In genomic region chr10:56346845-56347415, GRCh38 we compare ENCODE assay signal across 24 cellular contexts. TPM values are rescaled to one million over a fixed set of nuclear protein-coding genes. Genes with fewer than 3 reads are reported as not detected.
DNase-seq lines count a peak whose midpoint lies in the region; ATAC-seq, FAIRE-seq and TF ChIP-seq lines count a peak whose summit lies in the region.
"Had no signal": no experiment of that assay in that cellular context is flagged by ENCODE, and none has a peak within 500 bp of the region (broad histone marks: within the 10 kb centered on the region; RNA-seq: fewer than 3 reads in every experiment).

No MANE protein-coding gene starts in this region.

- H2BK15ac ChIP-seq in mesenchymal stem cell (ENCODE audit: low read depth, poor library complexity, severe bottlenecking): no peak overlapping the region

- no peaks in the 10 kb centered on the region for H3K4me1 ChIP-seq in GM23248 (ENCODE audit: insufficient read depth)
- H3K4me1 ChIP-seq in mammary epithelial cell (ENCODE audit: insufficient read depth, low read length): no peaks in the 10 kb centered on the region
- no peaks in the 10 kb centered on the region for H3K4me1 ChIP-seq in mesenchymal stem cell (ENCODE audit: control insufficient read depth, insufficient read depth, low read depth, low read length)
- no peaks in the 10 kb centered on the region for H3K4me1 ChIP-seq in right atrium auricular region
- no peaks in the 10 kb centered on the region for H3K4me1 ChIP-seq in lower lobe of right lung
- no peaks in the 10 kb centered on the region for H3K4me1 ChIP-seq in HepG2 (ENCODE audit: insufficient read depth, low read length)
- H3K4me1 ChIP-seq: HAP-1, pancreas had no signal

- H3K18ac ChIP-seq in mesenchymal stem cell (ENCODE audit: low read depth in 1 of 2, low read length in 2 of 2): no peak overlapping the region

- no peak for TF ChIP-seq EP300 in HepG2 (IDR thresholded peaks at IDR 0.05; ENCODE audit: low read depth in 2 of 2, low read length in 2 of 2)
- no peak for TF ChIP-seq EP300 in HepG2 (CRISPR knock-in tag; IDR thresholded peaks at IDR 0.05; ENCODE audit: borderline replicate concordance)

- BruUV-seq in mammary epithelial cell (replicated peaks; lab: Mats Ljungman, UMichigan): no TSS peak
- no TSS peak for BruUV-seq in HepG2 (replicated peaks; lab: Mats Ljungman, UMichigan)

- no peaks in the 10 kb centered on the region for H3F3A ChIP-seq in GM23248 (ENCODE audit: insufficient read depth)

- POLR2A ChIA-PET in HepG2 (lab: Yijun Ruan, JAX): no interaction called here

- H4K91ac ChIP-seq in mesenchymal stem cell (ENCODE audit: low read length): no peak overlapping the region

- intact Hi-C loops in mammary epithelial cell (cut with micrococcal nuclease): loop anchor here (10.0 kb wide), 1 partner anchor 352 kb away; no protein-coding TSS in a partner anchor
- intact Hi-C loops in lower lobe of right lung (cut with DNase I): no loop called here
- intact Hi-C loops in HepG2 (cut with micrococcal nuclease; ENCODE audit: unreplicated experiment): no loop called here

- H3K79me2 ChIP-seq in GM23248 (ENCODE audit: insufficient read depth) (no peaks in the 10 kb centered on the region), mammary epithelial cell (ENCODE audit: insufficient read depth, low read length) (no peaks in the 10 kb centered on the region), HepG2 (ENCODE audit: insufficient read depth, low read length) (no peaks in the 10 kb centered on the region)

- H2AK5ac ChIP-seq in mesenchymal stem cell (ENCODE audit: low read length, severe bottlenecking): no peak overlapping the region

- H2BK12ac ChIP-seq in mesenchymal stem cell (ENCODE audit: low read length in 2 of 2): no peak overlapping the region

- H4K8ac ChIP-seq in mesenchymal stem cell (ENCODE audit: low read length): no peak overlapping the region

- H3K23ac ChIP-seq in mesenchymal stem cell (ENCODE audit: low read length in 2 of 2): no peak overlapping the region

- TF ChIP-seq CTCF in mammary epithelial cell (conservative IDR thresholded peaks at IDR 0.05 in 1 of 2, IDR thresholded peaks at IDR 0.05 in 1 of 2; ENCODE audit: extremely low read depth in 1 of 2, insufficient read depth in 1 of 2, low read depth in 1 of 2, low read length in 2 of 2) (no peak), right atrium auricular region (IDR thresholded peaks at IDR 0.05) (no peak), lower lobe of right lung (IDR thresholded peaks at IDR 0.05) (no peak), HepG2 (CRISPR knock-in tag; IDR thresholded peaks at IDR 0.05) (no peak)

- no peak for TF ChIP-seq POLR2A in HepG2 (IDR thresholded peaks at IDR 0.05; ENCODE audit: insufficient read depth in 1 of 2, low read depth in 2 of 2, low read length in 2 of 2)

- H3K4me2 ChIP-seq in GM23248 (ENCODE audit: unreplicated experiment) (no peak overlapping the region), mammary epithelial cell (ENCODE audit: insufficient read depth, low read depth, low read length) (peak overlapping the region; percentile 35), mesenchymal stem cell (ENCODE audit: low read length, poor library complexity, severe bottlenecking) (no peak overlapping the region), HepG2 (ENCODE audit: low read depth, low read length) (no peak overlapping the region)

- H3K79me1 ChIP-seq in mesenchymal stem cell (replicated peaks; ENCODE audit: low read length, poor library complexity, severe bottlenecking): no peaks in the 10 kb centered on the region

- no peak overlapping the region for H3K14ac ChIP-seq in mesenchymal stem cell (ENCODE audit: low read length in 2 of 2)

- H2AFZ ChIP-seq in GM23248 (no peak overlapping the region), mammary epithelial cell (ENCODE audit: low read depth, low read length) (no peak overlapping the region), mesenchymal stem cell (ENCODE audit: low read depth, low read length) (no peak overlapping the region), HepG2 (ENCODE audit: low read length) (no peak overlapping the region)

- FAIRE-seq in HepG2 (lab: Jason Lieb, UNC): no peak
- FAIRE-seq: pancreas, TTC549 had no signal

- H3K27ac ChIP-seq in GM23248 (no peak overlapping the region), mammary epithelial cell (ENCODE audit: insufficient read depth, low read depth, low read length) (no peak overlapping the region), mesenchymal stem cell (ENCODE audit: low read length, poor library complexity, severe bottlenecking) (no peak overlapping the region), right atrium auricular region (no peak overlapping the region), lower lobe of right lung (no peak overlapping the region), HepG2 (ENCODE audit: extremely low read length, insufficient read depth, low read length) (no peak overlapping the region)
- H3K27ac ChIP-seq: cardiac muscle cell, pancreas, uterus had no signal

- H3K4me3 ChIP-seq in GM23248 (no peak overlapping the region), mammary epithelial cell (replicated peaks in 1 of 3; ENCODE audit: insufficient read depth in 1 of 3, low read depth in 2 of 3, low read length in 3 of 3) (no peak overlapping the region), mesenchymal stem cell (ENCODE audit: insufficient read depth in 1 of 2, low read depth in 1 of 2, low read length in 2 of 2) (no peak overlapping the region), right atrium auricular region (no peak overlapping the region), lower lobe of right lung (no peak overlapping the region), HepG2 (replicated peaks in 1 of 3; ENCODE audit: insufficient read depth in 1 of 3, low read depth in 2 of 3, low read length in 3 of 3) (no peak overlapping the region)
- H3K4me3 ChIP-seq: cardiac muscle cell, HAP-1, lung, pancreas, uterus had no signal

- no peak overlapping the region for H3K9ac ChIP-seq in GM23248
- H3K9ac ChIP-seq in mammary epithelial cell (ENCODE audit: insufficient read depth, low read length): no peak overlapping the region
- H3K9ac ChIP-seq in mesenchymal stem cell (ENCODE audit: low read length): no peak overlapping the region
- H3K9ac ChIP-seq in HepG2 (ENCODE audit: insufficient read depth, low read depth, low read length): no peak overlapping the region

- H3K27me3 ChIP-seq in GM23248 (replicated peaks; ENCODE audit: insufficient read depth) (no peaks in the 10 kb centered on the region), mammary epithelial cell (ENCODE audit: insufficient read depth, low read length) (no peaks in the 10 kb centered on the region), mesenchymal stem cell (ENCODE audit: control insufficient read depth in 1 of 2, insufficient read depth in 1 of 2, low read length in 2 of 2) (no peaks in the 10 kb centered on the region), right atrium auricular region (no peaks in the 10 kb centered on the region), lower lobe of right lung (ENCODE audit: low read depth) (no peaks in the 10 kb centered on the region), HepG2 (ENCODE audit: control insufficient read depth in 1 of 2, insufficient read depth in 2 of 2, low read length in 2 of 2) (no peaks in the 10 kb centered on the region)
- H3K27me3 ChIP-seq: cardiac muscle cell, pancreas, uterus had no signal

- H3K4ac ChIP-seq in mesenchymal stem cell (ENCODE audit: low read depth in 1 of 2, low read length in 2 of 2): no peak overlapping the region

- no peak overlapping the region for H2BK5ac ChIP-seq in mesenchymal stem cell (ENCODE audit: low read depth, low read length, poor library complexity, severe bottlenecking)

- H3K9me2 ChIP-seq in GM23248 (ENCODE audit: insufficient read depth): no peaks in the 10 kb centered on the region

- ATAC-seq in lower lobe of right lung (no peak), HepG2 (no peak)
- ATAC-seq: activated naive CD8-positive, alpha-beta T cell treated with anti-CD3 and anti-CD28 coated beads, Interleukin-2, amount 50 U/mL, for 24 hours; pancreas; right cardiac atrium; stimulated activated naive B cell treated with anti-CD40 and anti-IgM and Interleukin-4, amounts not matched to agents 10 μg/mL and 1 μg/mL and 100 μg/mL, for 72 hours had no signal

- H3K36me3 ChIP-seq in GM23248 (ENCODE audit: low read depth) (no peaks in the 10 kb centered on the region), mammary epithelial cell (ENCODE audit: insufficient read depth, low read length) (no peaks in the 10 kb centered on the region), mesenchymal stem cell (ENCODE audit: control insufficient read depth in 1 of 2, insufficient read depth in 2 of 2, low read depth in 1 of 2, low read length in 2 of 2) (no peaks in the 10 kb centered on the region), right atrium auricular region (no peaks in the 10 kb centered on the region), lower lobe of right lung (no peaks in the 10 kb centered on the region), HepG2 (replicated peaks in 1 of 2; ENCODE audit: control insufficient read depth in 1 of 2, insufficient read depth in 2 of 2, low read length in 2 of 2) (no peaks in the 10 kb centered on the region)
- H3K36me3 ChIP-seq: cardiac muscle cell, HAP-1, pancreas, uterus had no signal

- H3K9me3 ChIP-seq in GM23248 (ENCODE audit: low read depth) (no peaks in the 10 kb centered on the region), mammary epithelial cell (replicated peaks; ENCODE audit: insufficient read depth, low read length) (no peaks in the 10 kb centered on the region), mesenchymal stem cell (ENCODE audit: control insufficient read depth, low read length) (peaks cover 4% of the 10 kb centered on the region), right atrium auricular region (peaks cover 0 to 7% of the 10 kb centered on the region in 2 donors), lower lobe of right lung (no peaks in the 10 kb centered on the region), HepG2 (ENCODE audit: low read length) (no peaks in the 10 kb centered on the region)
- H3K9me3 ChIP-seq: HAP-1, pancreas, uterus had no signal

- in situ Hi-C loops in GM23248 (cut with MboI) (no loop called here), mammary epithelial cell (cut with MboI; ENCODE audit: low sequenced_read_pairs in 2 of 2) (no loop called here), HepG2 (cut with HindIII; ENCODE audit: extremely low pct_ligation_motif_present, low pct_unique_long_range_greater_than_20kb) (no loop called here)

- TF ChIP-seq RAD21 in HepG2 (CRISPR knock-in tag; IDR thresholded peaks at IDR 0.05): no peak

- H4K20me1 ChIP-seq in GM23248 (ENCODE audit: insufficient read depth): no peaks in the 10 kb centered on the region
- no peaks in the 10 kb centered on the region for H4K20me1 ChIP-seq in mammary epithelial cell (ENCODE audit: insufficient read depth, low read length)
- no peaks in the 10 kb centered on the region for H4K20me1 ChIP-seq in HepG2 (ENCODE audit: insufficient read depth, low read length)

- peak; percentile 35 for DNase-seq in GM23248
- peak; percentile 5 for DNase-seq in NCI-H69 (lab: John Stamatoyannopoulos, UW)
- peak; percentile 47 for DNase-seq in mammary epithelial cell
- DNase-seq in mesenchymal stem cell: peak; percentile 62
- DNase-seq in right atrium auricular region (ENCODE audit: low spot score): no peak
- no peak for DNase-seq in lower lobe of right lung
- no peak for DNase-seq in HepG2 (ENCODE audit: low spot score)
- DNase-seq: activated effector memory CD4-positive, alpha-beta T cell treated with anti-CD3 and anti-CD28 coated beads, Interleukin-2, amount 50 U/mL, for 16 hours; activated naive CD8-positive, alpha-beta T cell treated with anti-CD3 and anti-CD28 coated beads, Interleukin-2, amount 50 U/mL, for 24 hours; CD4-positive, CD25-positive, alpha-beta regulatory T cell; cortex of kidney; GDM1; kidney; pancreas; right cardiac atrium; stimulated activated CD4-positive, alpha-beta T cell treated with anti-CD3 and anti-CD28 coated beads, Interleukin-12 subunit alpha, Interleukin-12 subunit beta, amount 100 ng/mL, for 4 hours; stimulated activated CD4-positive, alpha-beta T cell treated with anti-CD3 and anti-CD28 coated beads, Interleukin-4, amount 100 ng/mL, for 24 hours; stimulated activated naive B cell treated with anti-CD40 and anti-IgM and Interleukin-4, amounts not matched to agents 10 μg/mL and 1 μg/mL and 100 μg/mL, for 72 hours; T-helper 1 cell; uterus had no signal

- CTCF ChIA-PET in mammary epithelial cell (lab: Charles Lee; ENCODE audit: low non-redundant PET): no interaction called here
- CTCF ChIA-PET in HepG2 (lab: Yijun Ruan, JAX; ENCODE audit: low intra/inter-chr PET ratio, low total read pairs): no interaction called here

- dilution Hi-C loops in mammary epithelial cell (cut with HindIII; ENCODE audit: low sequenced_read_pairs): no loop called here

- H2BK120ac ChIP-seq in mesenchymal stem cell (ENCODE audit: low read depth, low read length): no peak overlapping the region

RNA-seq across cellular contexts. Expression of gene ZWINT, which starts 14.1 kb away (rescaled TPM):
- total RNA-seq in GM23248 (2014; rRNA removed; shearing (Covaris generic)): 20.9 and 26.7 TPM in 2 replicates
- polyA plus RNA-seq in GM23248 (2016; fragmentation: Nextera tagmentation; extraction: Ambion mirVana): 32.2 and 34.8 TPM in 2 replicates
- 10 to 100 TPM in 1 of 2 donors, 1 to 10 TPM in 1; 6.7 to 42.0 TPM for total RNA-seq in mammary epithelial cell
- 75.6 TPM for polyA plus RNA-seq in mammary epithelial cell
- 47.1 TPM for polyA minus RNA-seq in mammary epithelial cell
- polyA plus RNA-seq in mesenchymal stem cell (2013, experiment 1 of 2): 7.4 TPM
- 7.8 TPM for polyA plus RNA-seq in mesenchymal stem cell (2013, experiment 2 of 2)
- total RNA-seq in right atrium auricular region: 1 to 10 TPM; 1.3 to 1.8 TPM
- total RNA-seq in lower lobe of right lung: 3.3 TPM
- total RNA-seq in HepG2 (2016; rRNA removed; fragmentation: Illumina TruSeq; extraction: Trizol): 121 and 166 TPM in 2 replicates
- 12.2 and 14.3 TPM in 2 replicates for total RNA-seq in HepG2 (2016; cell fraction: cytosol; rRNA removed; fragmentation: Illumina TruSeq; extraction: Trizol; ENCODE audit: low read depth)
- 132 and 175 TPM in 2 replicates for total RNA-seq in HepG2 (2016; cell fraction: insoluble cytoplasmic fraction; rRNA removed; fragmentation: Illumina TruSeq; extraction: Trizol)
- 32.4 and 39.4 TPM in 2 replicates for total RNA-seq in HepG2 (2016; cell fraction: membrane; rRNA removed; fragmentation: Illumina TruSeq; extraction: Trizol)
- total RNA-seq in HepG2 (2016; cell fraction: nucleus; rRNA removed; fragmentation: Illumina TruSeq; extraction: Trizol): 72.9 and 78.8 TPM in 2 replicates
- 19.2 and 27.3 TPM in 2 replicates for polyA plus RNA-seq in HepG2 (2011; rRNA removed)
- polyA plus RNA-seq in HepG2 (2011; cell fraction: cytosol; rRNA removed): 14.3 and 22.5 TPM in 2 replicates
- 27.4 and 39.1 TPM in 2 replicates for polyA plus RNA-seq in HepG2 (2011; cell fraction: nucleus; rRNA removed)
- polyA plus RNA-seq in HepG2 (2012): 9.7 and 29.4 TPM in 2 replicates
- polyA plus RNA-seq in HepG2 (2016; cell fraction: cytosol; fragmentation: Illumina TruSeq; extraction: Trizol; ENCODE audit: low read depth): 9.7 and 11.3 TPM in 2 replicates
- 158 and 190 TPM in 2 replicates for polyA plus RNA-seq in HepG2 (2016; cell fraction: insoluble cytoplasmic fraction; fragmentation: Illumina TruSeq; extraction: Trizol; ENCODE audit: low read depth)
- 23.0 and 26.3 TPM in 2 replicates for polyA plus RNA-seq in HepG2 (2016; cell fraction: membrane; fragmentation: Illumina TruSeq; extraction: Trizol; ENCODE audit: low read depth)
- polyA plus RNA-seq in HepG2 (2016; cell fraction: nucleus; fragmentation: Illumina TruSeq; extraction: Trizol; ENCODE audit: insufficient read depth, low read depth): 126 and 134 TPM in 2 replicates
- 8.1 and 66.6 TPM in 2 replicates for polyA minus RNA-seq in HepG2 (2011; rRNA and poly(A)+ RNA removed; ENCODE audit: low replicate concordance)
- 6.3 and 10.3 TPM in 2 replicates for polyA minus RNA-seq in HepG2 (2011; cell fraction: cytosol; rRNA and poly(A)+ RNA removed)
- 17.3 and 23.2 TPM in 2 replicates for polyA minus RNA-seq in HepG2 (2011; cell fraction: nucleus; rRNA and poly(A)+ RNA removed)

Comparison
In these comparisons a context has a peak if more than half of its experiments do, and no peak if none do; other contexts are left out.
1. DNase-seq: peak in GM23248 (single experiment), NCI-H69 (single experiment), mammary epithelial cell (single experiment) and mesenchymal stem cell (single experiment); none in right atrium auricular region (single experiment), lower lobe of right lung (single experiment) and HepG2 (single experiment).